In genomic region chr22:30946354-30946753, GRCh38 we compare ENCODE assay signal across 15 cellular contexts. TPM values are rescaled to one million over a fixed set of nuclear protein-coding genes. Genes with fewer than 3 reads are reported as not detected.
DNase-seq lines count a peak whose midpoint lies in the region; ATAC-seq and TF ChIP-seq lines count a peak whose summit lies in the region.
"Had no signal": no experiment of that assay in that cellular context is flagged by ENCODE, and none has a peak within 500 bp of the region (broad histone marks: within the 10 kb centered on the region; RNA-seq: fewer than 3 reads in every experiment).

No MANE protein-coding gene starts in this region.

- DNase-seq in right atrium auricular region (ENCODE audit: low spot score) (no peak), left cardiac atrium (no peak), caudate nucleus (lab: John Stamatoyannopoulos, UW) (no peak), vagina (ENCODE audit: extremely low spot score in 2 of 2) (no peak), head of caudate nucleus (no peak), NCI-H1092 (lab: John Stamatoyannopoulos, UW) (no peak), nucleus accumbens (lab: John Stamatoyannopoulos, UW) (no peak)
- no peak for DNase-seq in naive thymus-derived CD8-positive, alpha-beta T cell
- DNase-seq: activated CD4-positive, alpha-beta T cell treated with anti-CD3 and anti-CD28 coated beads for 4 hours; activated T-cell treated with anti-CD3 and anti-CD28 coated beads, Interleukin-2, amount 50 U/mL, for 4 hours; Caco-2; GM23248; naive B cell; NCI-H2081 treated with DMSO at 0.1 percent for 48 hours; NCI-H524 had no signal

- no peak for TF ChIP-seq CTCF in right atrium auricular region (IDR thresholded peaks at IDR 0.05)
- TF ChIP-seq CTCF in vagina (IDR thresholded peaks at IDR 0.05) = no peak

- H3K4me3 ChIP-seq in right atrium auricular region (no peak overlapping the region), vagina (no peak overlapping the region)
- H3K4me3 ChIP-seq: GM23248 had no signal

- H3K36me3 ChIP-seq in right atrium auricular region (peaks cover 74% of the 10 kb centered on the region), vagina (peaks cover 0 to 66% of the 10 kb centered on the region in 2 donors)

- H3K36me3 Mint-ChIP-seq in naive thymus-derived CD8-positive, alpha-beta T cell = peaks cover 14 to 58% (median 42%) of the 10 kb centered on the region in 3 donors

- H3K27me3 Mint-ChIP-seq in naive thymus-derived CD8-positive, alpha-beta T cell = no peaks in the 10 kb centered on the region
- H3K27me3 Mint-ChIP-seq: naive B cell had no signal

- no peaks in the 10 kb centered on the region for H3K9me3 Mint-ChIP-seq in naive thymus-derived CD8-positive, alpha-beta T cell
- H3K9me3 Mint-ChIP-seq: activated T-cell treated with anti-CD3 and anti-CD28 coated beads, Interleukin-2, amount 50 U/mL, for 4 hours; naive B cell had no signal

- peak overlapping the region; percentile 66 to 80 for H3K27ac ChIP-seq in right atrium auricular region
- peak overlapping the region; percentile 85 for H3K27ac ChIP-seq in caudate nucleus (ENCODE audit: low read depth, low read length)
- peak overlapping the region; percentile 64 for H3K27ac ChIP-seq in vagina
- H3K27ac ChIP-seq: GM23248 had no signal

- H3K9me3 ChIP-seq in right atrium auricular region = no peaks in the 10 kb centered on the region
- no peaks in the 10 kb centered on the region for H3K9me3 ChIP-seq in vagina
- H3K9me3 ChIP-seq: Caco-2 had no signal

- POLR2A ChIA-PET in naive thymus-derived CD8-positive, alpha-beta T cell (lab: Charles Lee) = interaction anchor here (1.1 to 4.5 kb wide), 6 partner anchors 20 to 346 kb away, joined by 3 to 35 read pairs (median 3); partner anchors contain the start of genes MORC2, PIK3IP1, SMTN and TUG1

- H3K27ac Mint-ChIP-seq in naive thymus-derived CD8-positive, alpha-beta T cell = peak overlapping the region in 9 of 10 donors; percentile 11 to 89 (median 37)

- H3K4me1 Mint-ChIP-seq in naive thymus-derived CD8-positive, alpha-beta T cell = peaks cover 41 to 64% (median 59%) of the 10 kb centered on the region in 4 donors

- intact Hi-C loops in left cardiac atrium (cut with DNase I) = loop anchor here (2.0 to 10.0 kb wide), 4 partner anchors 138 to 278 kb away; no protein-coding TSS in a partner anchor
- intact Hi-C loops in vagina (cut with DNase I) = no loop called here
- intact Hi-C loops in head of caudate nucleus (cut with DNase I) = loop anchor here (5.0 kb wide), 1 partner anchor 141 kb away; no protein-coding TSS in a partner anchor

- H3K27me3 ChIP-seq in right atrium auricular region (no peaks in the 10 kb centered on the region), vagina (no peaks in the 10 kb centered on the region)

- H3K4me3 Mint-ChIP-seq in naive thymus-derived CD8-positive, alpha-beta T cell = peak overlapping the region in 4 of 10 donors; percentile 5 to 29 (median 10)
- H3K4me3 Mint-ChIP-seq: activated T-cell treated with anti-CD3 and anti-CD28 coated beads, Interleukin-2, amount 50 U/mL, for 4 hours; naive B cell had no signal

- H3K4me1 ChIP-seq in right atrium auricular region (peaks cover 0 to 37% of the 10 kb centered on the region in 2 donors), vagina (peaks cover 32% of the 10 kb centered on the region)
- H3K4me1 ChIP-seq: Caco-2 had no signal

- no peak for ATAC-seq in left cardiac atrium
- ATAC-seq in naive thymus-derived CD8-positive, alpha-beta T cell = no peak
- ATAC-seq: activated T-cell treated with anti-CD3 and anti-CD28 coated beads, Interleukin-2, amount 50 U/mL, for 4 hours had no signal

- TF ChIP-seq POLR2A in vagina (IDR thresholded peaks at IDR 0.05) = no peak

RNA-seq across cellular contexts. Expression of gene MORC2, which starts 22.2 kb away (rescaled TPM):
- total RNA-seq in right atrium auricular region (10 to 100 TPM; 20.1 to 21.0 TPM), left cardiac atrium (10 to 100 TPM; 19.2 to 24.1 TPM), vagina (18.4 TPM)
- total RNA-seq in naive thymus-derived CD8-positive, alpha-beta T cell = 10 to 100 TPM; 49.7 to 51.2 TPM
- polyA plus RNA-seq in naive thymus-derived CD8-positive, alpha-beta T cell = 10 to 100 TPM in 1 of 3 donors, 1 to 10 TPM in 2; 6.1 to 22.3 (median 8.0) TPM

RNA-seq across cellular contexts. Expression of gene TUG1, which starts 22.7 kb away (rescaled TPM):
- total RNA-seq in right atrium auricular region (10 to 100 TPM; 37.2 to 39.1 TPM), left cardiac atrium (10 to 100 TPM; 37.7 to 51.3 TPM), vagina (85.0 TPM)
- 100 to 1,000 TPM; 161 to 170 TPM for total RNA-seq in naive thymus-derived CD8-positive, alpha-beta T cell
- 10 to 100 TPM; 19.0 to 27.2 (median 19.4) TPM for polyA plus RNA-seq in naive thymus-derived CD8-positive, alpha-beta T cell
